In the genomic region with DNA sequence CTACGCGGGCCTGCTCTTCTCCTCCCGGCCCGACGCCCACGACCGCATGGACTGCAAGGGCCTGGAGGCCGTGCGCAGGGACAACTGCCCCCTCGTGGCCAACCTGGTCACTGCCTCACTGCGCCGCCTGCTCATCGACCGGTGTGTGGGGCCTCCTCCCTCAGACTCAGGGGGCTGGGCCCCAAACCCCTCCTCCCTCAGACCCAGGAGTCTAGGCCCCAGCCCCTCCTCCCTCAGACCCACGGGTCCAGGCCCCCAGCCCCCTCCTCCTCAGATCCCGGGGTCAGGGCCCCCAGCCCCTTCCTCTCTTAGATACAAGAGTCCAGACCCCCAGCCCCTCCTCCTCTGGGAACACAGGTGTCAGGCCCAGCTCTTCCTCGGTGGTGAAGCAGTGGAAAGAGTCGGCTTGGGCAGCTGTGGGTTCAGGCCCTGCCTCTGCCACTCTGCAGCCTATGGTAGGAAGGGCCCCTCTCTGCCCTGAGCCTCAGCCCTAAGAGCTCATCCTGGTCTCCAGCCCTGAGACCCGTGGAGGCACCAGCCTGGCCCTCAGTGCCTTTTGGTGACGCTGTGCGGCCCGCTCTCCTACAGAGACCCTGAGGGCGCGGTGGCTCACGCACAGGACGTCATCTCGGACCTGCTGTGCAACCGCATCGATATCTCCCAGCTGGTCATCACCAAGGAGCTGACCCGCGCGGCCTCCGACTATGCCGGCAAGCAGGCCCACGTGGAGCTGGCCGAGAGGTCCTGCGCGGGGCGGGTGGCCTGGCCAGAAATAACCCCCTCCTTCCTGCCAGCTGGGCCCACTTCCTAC, we compare ENCODE assay signal across 8 cellular contexts. TPM values are rescaled to one million over a fixed set of nuclear protein-coding genes. Genes with fewer than 3 reads are reported as not detected.
DNase-seq lines count a peak whose midpoint lies in the region; ATAC-seq lines count a peak whose summit lies in the region.

No MANE protein-coding gene starts in this region.

- H3K18ac ChIP-seq in mesendoderm (ENCODE audit: low read length): no peak overlapping the region

- no peak overlapping the region for H3K9ac ChIP-seq in mesendoderm (ENCODE audit: low read length)

- peaks cover 21% of the 10 kb centered on the region for H3K36me3 Mint-ChIP-seq in activated CD8-positive, alpha-beta T cell treated with anti-CD3 and anti-CD28 coated beads, Interleukin-2, amount 10 ng/mL, durations not matched to agents 7 days and 5 days (ENCODE audit: low read depth)

- H3K27ac Mint-ChIP-seq in activated CD8-positive, alpha-beta T cell treated with anti-CD3 and anti-CD28 coated beads, Interleukin-2, amount 10 ng/mL, durations not matched to agents 7 days and 5 days: peak overlapping the region; percentile 25

- POLR2A ChIA-PET in activated CD8-positive, alpha-beta T cell treated with anti-CD3 and anti-CD28 coated beads, Interleukin-2, amount 10 ng/mL, durations not matched to agents 7 days and 5 days (lab: Charles Lee): interaction anchor here (1.2 kb wide), 1 partner anchor 46 kb away, joined by 3 read pairs; no protein-coding TSS in a partner anchor

- no peaks in the 10 kb centered on the region for H3K36me3 ChIP-seq in mesendoderm (ENCODE audit: control insufficient read depth, insufficient read depth, low read length)

- peaks cover 8% of the 10 kb centered on the region for H3K27me3 Mint-ChIP-seq in activated CD8-positive, alpha-beta T cell treated with anti-CD3 and anti-CD28 coated beads, Interleukin-2, amount 10 ng/mL, durations not matched to agents 7 days and 5 days (ENCODE audit: low read depth)

- no peak overlapping the region for H2AK5ac ChIP-seq in mesendoderm (ENCODE audit: low read length)

- peak; percentile 17 for ATAC-seq in GM21526 (IDR thresholded peaks at IDR 0.05; ENCODE audit: low FRiP score, unreplicated experiment)
- ATAC-seq in activated CD8-positive, alpha-beta T cell treated with anti-CD3 and anti-CD28 coated beads, Interleukin-2, amount 10 ng/mL, durations not matched to agents 7 days and 5 days: peak; percentile 78

- H3K4me1 ChIP-seq in mesendoderm (ENCODE audit: control insufficient read depth, low read depth, low read length): no peaks in the 10 kb centered on the region

- H3K4me1 Mint-ChIP-seq in activated CD8-positive, alpha-beta T cell treated with anti-CD3 and anti-CD28 coated beads, Interleukin-2, amount 10 ng/mL, durations not matched to agents 7 days and 5 days (ENCODE audit: low read depth): peaks cover 12% of the 10 kb centered on the region

- no peaks in the 10 kb centered on the region for H3K9me3 Mint-ChIP-seq in activated CD8-positive, alpha-beta T cell treated with anti-CD3 and anti-CD28 coated beads, Interleukin-2, amount 10 ng/mL, durations not matched to agents 7 days and 5 days (ENCODE audit: insufficient read depth)

- no peak overlapping the region for H3K27ac ChIP-seq in mesendoderm (ENCODE audit: low read depth, low read length)

- no peak overlapping the region for H2BK15ac ChIP-seq in mesendoderm (replicated peaks; ENCODE audit: low read depth)

- H3K4me2 ChIP-seq in mesendoderm (ENCODE audit: low read length): no peak overlapping the region

- no peak overlapping the region for H3K4me3 ChIP-seq in mesendoderm (ENCODE audit: low read length)

- H3K56ac ChIP-seq in mesendoderm (ENCODE audit: low read length): no peak overlapping the region

- no peak overlapping the region for H2BK5ac ChIP-seq in mesendoderm (ENCODE audit: low read length)

- no peak overlapping the region for H3K23ac ChIP-seq in mesendoderm (ENCODE audit: low read length)

- no peak overlapping the region for H4K8ac ChIP-seq in mesendoderm (ENCODE audit: low read depth, low read length)

- CTCF ChIA-PET in activated CD8-positive, alpha-beta T cell treated with anti-CD3 and anti-CD28 coated beads, Interleukin-2, amount 10 ng/mL, durations not matched to agents 7 days and 5 days (lab: Charles Lee): interaction anchor here (1.3 to 1.4 kb wide), 2 partner anchors 45 to 58 kb away, joined by 6 to 16 read pairs; no protein-coding TSS in a partner anchor

- no peaks in the 10 kb centered on the region for H3K79me2 ChIP-seq in mesendoderm (ENCODE audit: control insufficient read depth, insufficient read depth, low read length)

- no peak overlapping the region for H2BK120ac ChIP-seq in mesendoderm (ENCODE audit: low read depth, low read length)

- no peaks in the 10 kb centered on the region for H3K79me1 ChIP-seq in mesendoderm (ENCODE audit: low read length)

- no peak overlapping the region for H3K4ac ChIP-seq in mesendoderm (ENCODE audit: low read depth, low read length)

- DNase-seq in CD1c-positive myeloid dendritic cell (ENCODE audit: extremely low spot score): peak; percentile 81
- peak; percentile 93 for DNase-seq in NAMALWA (ENCODE audit: low spot score)
- DNase-seq in activated CD8-positive, alpha-beta T cell treated with anti-CD3 and anti-CD28 coated beads, Interleukin-2, amount 10 ng/mL, durations not matched to agents 7 days and 5 days: peak; percentile 72
- DNase-seq in effector CD8-positive, alpha-beta T cell (lab: John Stamatoyannopoulos, UW): peak; percentile 57
- peak; percentile 88 for DNase-seq in mesendoderm
- peak; percentile 57 to 60 for DNase-seq in stimulated activated CD8-positive, alpha-beta memory T cell treated with anti-CD3 and anti-CD28 coated beads, Interleukin-7, amount 100 ng/mL, for 1 hour (ENCODE audit: low read depth in 2 of 2)
- no peak for DNase-seq in GOT3 (lab: John Stamatoyannopoulos, UW)

- H3K27me3 ChIP-seq in mesendoderm (ENCODE audit: insufficient read depth, low read length, poor library complexity): no peaks in the 10 kb centered on the region

- no CpG with 5 or more reads among the region's 39 CpGs for WGBS in mesendoderm (ENCODE audit: extremely low coverage, insufficient coverage, low lambda C conversion rate)

- no peak overlapping the region for H3K4me3 Mint-ChIP-seq in activated CD8-positive, alpha-beta T cell treated with anti-CD3 and anti-CD28 coated beads, Interleukin-2, amount 10 ng/mL, durations not matched to agents 7 days and 5 days

- H4K5ac ChIP-seq in mesendoderm (ENCODE audit: low read length): no peak overlapping the region

RNA-seq across cellular contexts. Expression of a gene that starts 3.7 kb away (rescaled TPM):
- under 1 TPM; 0.52 to 0.84 TPM for total RNA-seq in activated CD8-positive, alpha-beta T cell treated with anti-CD3 and anti-CD28 coated beads, Interleukin-2, amount 10 ng/mL, durations not matched to agents 7 days and 5 days
- 8.3 TPM for polyA plus RNA-seq in mesendoderm (2013, experiment 1 of 2)
- polyA plus RNA-seq in mesendoderm (2013, experiment 2 of 2): 8.4 TPM

RNA-seq across cellular contexts. Expression of a gene that starts 17.6 kb away (rescaled TPM):
- not detected for total RNA-seq in activated CD8-positive, alpha-beta T cell treated with anti-CD3 and anti-CD28 coated beads, Interleukin-2, amount 10 ng/mL, durations not matched to agents 7 days and 5 days
- polyA plus RNA-seq in mesendoderm (2013, experiment 1 of 2): 1.5 TPM
- polyA plus RNA-seq in mesendoderm (2013, experiment 2 of 2): 1.4 TPM

RNA-seq across cellular contexts. Expression of a gene that starts 30.9 kb away (rescaled TPM):
- total RNA-seq in activated CD8-positive, alpha-beta T cell treated with anti-CD3 and anti-CD28 coated beads, Interleukin-2, amount 10 ng/mL, durations not matched to agents 7 days and 5 days: 100 to 1,000 TPM; 163 to 181 TPM
- polyA plus RNA-seq in mesendoderm (2013, experiment 1 of 2): 57.2 TPM
- polyA plus RNA-seq in mesendoderm (2013, experiment 2 of 2): 57.3 TPM

RNA-seq across cellular contexts. Expression of a gene that starts 38.8 kb away (rescaled TPM):
- 10 to 100 TPM; 56.4 to 64.1 TPM for total RNA-seq in activated CD8-positive, alpha-beta T cell treated with anti-CD3 and anti-CD28 coated beads, Interleukin-2, amount 10 ng/mL, durations not matched to agents 7 days and 5 days
- 19.2 TPM for polyA plus RNA-seq in mesendoderm (2013, experiment 1 of 2)
- polyA plus RNA-seq in mesendoderm (2013, experiment 2 of 2): 19.3 TPM

RNA-seq across cellular contexts. Expression of a gene that starts 49.6 kb away (rescaled TPM):
- 1 to 10 TPM in 1 of 2 experiments, under 1 TPM in 1; 0.73 to 1.2 TPM for total RNA-seq in activated CD8-positive, alpha-beta T cell treated with anti-CD3 and anti-CD28 coated beads, Interleukin-2, amount 10 ng/mL, durations not matched to agents 7 days and 5 days
- 0.17 TPM for polyA plus RNA-seq in mesendoderm (2013, experiment 1 of 2)
- polyA plus RNA-seq in mesendoderm (2013, experiment 2 of 2): 0.10 TPM
